1 cellular context compared by ENCODE assay signal in genomic region chr1:59317343-59317742, GRCh38.
TF ChIP-seq lines count a peak whose summit lies in the region.

No MANE protein-coding gene starts in this region.

TF ChIP-seq in HepG2, 621 proteins besides CTCF, POLR2A, EP300 and RAD21 (continued from another document and continues in another):
- no peak for TF ChIP-seq ZFP90 (CRISPR knock-in tag; IDR thresholded peaks at IDR 0.05; ENCODE audit: borderline replicate concordance)
- TF ChIP-seq RELA (CRISPR knock-in tag; IDR thresholded peaks at IDR 0.05): no peak
- no peak for TF ChIP-seq SP140L (CRISPR knock-in tag; IDR thresholded peaks at IDR 0.05; ENCODE audit: borderline replicate concordance)
- no peak for TF ChIP-seq ZNF143 (CRISPR knock-in tag; IDR thresholded peaks at IDR 0.05)
- TF ChIP-seq, protein P1, sequence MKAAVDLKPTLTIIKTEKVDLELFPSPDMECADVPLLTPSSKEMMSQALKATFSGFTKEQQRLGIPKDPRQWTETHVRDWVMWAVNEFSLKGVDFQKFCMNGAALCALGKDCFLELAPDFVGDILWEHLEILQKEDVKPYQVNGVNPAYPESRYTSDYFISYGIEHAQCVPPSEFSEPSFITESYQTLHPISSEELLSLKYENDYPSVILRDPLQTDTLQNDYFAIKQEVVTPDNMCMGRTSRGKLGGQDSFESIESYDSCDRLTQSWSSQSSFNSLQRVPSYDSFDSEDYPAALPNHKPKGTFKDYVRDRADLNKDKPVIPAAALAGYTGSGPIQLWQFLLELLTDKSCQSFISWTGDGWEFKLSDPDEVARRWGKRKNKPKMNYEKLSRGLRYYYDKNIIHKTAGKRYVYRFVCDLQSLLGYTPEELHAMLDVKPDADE (CRISPR knock-in tag; IDR thresholded peaks at IDR 0.05): no peak
- TF ChIP-seq GLI4 (CRISPR knock-in tag; IDR thresholded peaks at IDR 0.05; ENCODE audit: borderline replicate concordance): no peak
- TF ChIP-seq, protein P2, sequence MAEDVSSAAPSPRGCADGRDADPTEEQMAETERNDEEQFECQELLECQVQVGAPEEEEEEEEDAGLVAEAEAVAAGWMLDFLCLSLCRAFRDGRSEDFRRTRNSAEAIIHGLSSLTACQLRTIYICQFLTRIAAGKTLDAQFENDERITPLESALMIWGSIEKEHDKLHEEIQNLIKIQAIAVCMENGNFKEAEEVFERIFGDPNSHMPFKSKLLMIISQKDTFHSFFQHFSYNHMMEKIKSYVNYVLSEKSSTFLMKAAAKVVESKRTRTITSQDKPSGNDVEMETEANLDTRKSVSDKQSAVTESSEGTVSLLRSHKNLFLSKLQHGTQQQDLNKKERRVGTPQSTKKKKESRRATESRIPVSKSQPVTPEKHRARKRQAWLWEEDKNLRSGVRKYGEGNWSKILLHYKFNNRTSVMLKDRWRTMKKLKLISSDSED (CRISPR knock-in tag; IDR thresholded peaks at IDR 0.05): no peak
- no peak for TF ChIP-seq FOXA1 (IDR thresholded peaks at IDR 0.05)
- peak; percentile 42; the same call in 1 of the 2 replicates for TF ChIP-seq FOXA1 (CRISPR knock-in tag; IDR thresholded peaks at IDR 0.05)
- no peak for TF ChIP-seq ZBTB8A (CRISPR knock-in tag; IDR thresholded peaks at IDR 0.05; ENCODE audit: borderline replicate concordance, low read depth)
- no peak for TF ChIP-seq ZNF280B (CRISPR knock-in tag; IDR thresholded peaks at IDR 0.05; ENCODE audit: borderline replicate concordance)
- TF ChIP-seq ZBTB46 (CRISPR knock-in tag; IDR thresholded peaks at IDR 0.05; ENCODE audit: borderline replicate concordance): no peak
- 0 out of 2 replicates have a peak, but pooled peaks have one; percentile 31 for TF ChIP-seq PHF21A (CRISPR knock-in tag; IDR thresholded peaks at IDR 0.05)
- no peak for TF ChIP-seq NFKB2 (CRISPR knock-in tag; IDR thresholded peaks at IDR 0.05; ENCODE audit: borderline replicate concordance)
- peak; percentile 89 for TF ChIP-seq RARA (CRISPR knock-in tag; IDR thresholded peaks at IDR 0.05)
- no peak for TF ChIP-seq NR3C1 (CRISPR knock-in tag; IDR thresholded peaks at IDR 0.05)
- TF ChIP-seq, protein P3, sequence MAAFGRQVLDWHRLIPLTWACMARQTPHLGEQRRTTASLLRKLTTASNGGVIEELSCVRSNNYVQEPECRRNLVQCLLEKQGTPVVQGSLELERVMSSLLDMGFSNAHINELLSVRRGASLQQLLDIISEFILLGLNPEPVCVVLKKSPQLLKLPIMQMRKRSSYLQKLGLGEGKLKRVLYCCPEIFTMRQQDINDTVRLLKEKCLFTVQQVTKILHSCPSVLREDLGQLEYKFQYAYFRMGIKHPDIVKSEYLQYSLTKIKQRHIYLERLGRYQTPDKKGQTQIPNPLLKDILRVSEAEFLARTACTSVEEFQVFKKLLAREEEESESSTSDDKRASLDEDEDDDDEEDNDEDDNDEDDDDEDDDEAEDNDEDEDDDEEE (CRISPR knock-in tag; IDR thresholded peaks at IDR 0.05): no peak
- TF ChIP-seq ZBTB10 (CRISPR knock-in tag; IDR thresholded peaks at IDR 0.05; ENCODE audit: borderline replicate concordance): no peak
- TF ChIP-seq MBNL3 (CRISPR knock-in tag; conservative IDR thresholded peaks at IDR 0.05): no peak
- no peak for TF ChIP-seq GZF1 (CRISPR knock-in tag; IDR thresholded peaks at IDR 0.05)
- no peak for TF ChIP-seq ZBTB42 (CRISPR knock-in tag; IDR thresholded peaks at IDR 0.05)
- TF ChIP-seq RBFOX2 (IDR thresholded peaks at IDR 0.05; ENCODE audit: low read depth, low read length): no peak
- TF ChIP-seq HDAC1 (CRISPR knock-in tag; IDR thresholded peaks at IDR 0.05): peak; percentile 65
- TF ChIP-seq PAF1 (CRISPR knock-in tag; IDR thresholded peaks at IDR 0.05): no peak
- TF ChIP-seq REPIN1 (CRISPR knock-in tag; IDR thresholded peaks at IDR 0.05; ENCODE audit: borderline replicate concordance, low read depth): peak; percentile 54; the same call in 1 of the 2 replicates
- no peak for TF ChIP-seq ZNF468 (CRISPR knock-in tag; IDR thresholded peaks at IDR 0.05)
- TF ChIP-seq ZMAT3 (CRISPR knock-in tag; conservative IDR thresholded peaks at IDR 0.05): no peak
- TF ChIP-seq DNMT1 (CRISPR knock-in tag; IDR thresholded peaks at IDR 0.05): no peak
- 0 out of 2 replicates have a peak, but pooled peaks have one; percentile 22 for TF ChIP-seq FOXP4 (CRISPR knock-in tag; IDR thresholded peaks at IDR 0.05)
- no peak for TF ChIP-seq ZNF292 (CRISPR knock-in tag; IDR thresholded peaks at IDR 0.05; ENCODE audit: borderline replicate concordance, low read depth)
- peak; percentile 48; the same call in 1 of the 2 replicates for TF ChIP-seq NCOA2 (CRISPR knock-in tag; IDR thresholded peaks at IDR 0.05)
- TF ChIP-seq SSRP1 (CRISPR knock-in tag; IDR thresholded peaks at IDR 0.05): no peak
- no peak for TF ChIP-seq TRAFD1 (CRISPR knock-in tag; IDR thresholded peaks at IDR 0.05; ENCODE audit: borderline replicate concordance)
- TF ChIP-seq, protein P4, sequence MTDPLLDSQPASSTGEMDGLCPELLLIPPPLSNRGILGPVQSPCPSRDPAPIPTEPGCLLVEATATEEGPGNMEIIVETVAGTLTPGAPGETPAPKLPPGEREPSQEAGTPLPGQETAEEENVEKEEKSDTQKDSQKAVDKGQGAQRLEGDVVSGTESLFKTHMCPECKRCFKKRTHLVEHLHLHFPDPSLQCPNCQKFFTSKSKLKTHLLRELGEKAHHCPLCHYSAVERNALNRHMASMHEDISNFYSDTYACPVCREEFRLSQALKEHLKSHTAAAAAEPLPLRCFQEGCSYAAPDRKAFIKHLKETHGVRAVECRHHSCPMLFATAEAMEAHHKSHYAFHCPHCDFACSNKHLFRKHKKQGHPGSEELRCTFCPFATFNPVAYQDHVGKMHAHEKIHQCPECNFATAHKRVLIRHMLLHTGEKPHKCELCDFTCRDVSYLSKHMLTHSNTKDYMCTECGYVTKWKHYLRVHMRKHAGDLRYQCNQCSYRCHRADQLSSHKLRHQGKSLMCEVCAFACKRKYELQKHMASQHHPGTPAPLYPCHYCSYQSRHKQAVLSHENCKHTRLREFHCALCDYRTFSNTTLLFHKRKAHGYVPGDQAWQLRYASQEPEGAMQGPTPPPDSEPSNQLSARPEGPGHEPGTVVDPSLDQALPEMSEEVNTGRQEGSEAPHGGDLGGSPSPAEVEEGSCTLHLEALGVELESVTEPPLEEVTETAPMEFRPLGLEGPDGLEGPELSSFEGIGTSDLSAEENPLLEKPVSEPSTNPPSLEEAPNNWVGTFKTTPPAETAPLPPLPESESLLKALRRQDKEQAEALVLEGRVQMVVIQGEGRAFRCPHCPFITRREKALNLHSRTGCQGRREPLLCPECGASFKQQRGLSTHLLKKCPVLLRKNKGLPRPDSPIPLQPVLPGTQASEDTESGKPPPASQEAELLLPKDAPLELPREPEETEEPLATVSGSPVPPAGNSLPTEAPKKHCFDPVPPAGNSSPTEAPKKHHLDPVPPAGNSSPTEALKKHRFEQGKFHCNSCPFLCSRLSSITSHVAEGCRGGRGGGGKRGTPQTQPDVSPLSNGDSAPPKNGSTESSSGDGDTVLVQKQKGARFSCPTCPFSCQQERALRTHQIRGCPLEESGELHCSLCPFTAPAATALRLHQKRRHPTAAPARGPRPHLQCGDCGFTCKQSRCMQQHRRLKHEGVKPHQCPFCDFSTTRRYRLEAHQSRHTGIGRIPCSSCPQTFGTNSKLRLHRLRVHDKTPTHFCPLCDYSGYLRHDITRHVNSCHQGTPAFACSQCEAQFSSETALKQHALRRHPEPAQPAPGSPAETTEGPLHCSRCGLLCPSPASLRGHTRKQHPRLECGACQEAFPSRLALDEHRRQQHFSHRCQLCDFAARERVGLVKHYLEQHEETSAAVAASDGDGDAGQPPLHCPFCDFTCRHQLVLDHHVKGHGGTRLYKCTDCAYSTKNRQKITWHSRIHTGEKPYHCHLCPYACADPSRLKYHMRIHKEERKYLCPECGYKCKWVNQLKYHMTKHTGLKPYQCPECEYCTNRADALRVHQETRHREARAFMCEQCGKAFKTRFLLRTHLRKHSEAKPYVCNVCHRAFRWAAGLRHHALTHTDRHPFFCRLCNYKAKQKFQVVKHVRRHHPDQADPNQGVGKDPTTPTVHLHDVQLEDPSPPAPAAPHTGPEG (CRISPR knock-in tag; IDR thresholded peaks at IDR 0.05): no peak
- TF ChIP-seq FOSL2 (CRISPR knock-in tag; IDR thresholded peaks at IDR 0.05): no peak
- TF ChIP-seq ZNF644 (CRISPR knock-in tag; IDR thresholded peaks at IDR 0.05; ENCODE audit: low read depth): no peak
- peak; percentile 51; the same call in 1 of the 2 replicates for TF ChIP-seq BCL6 (CRISPR knock-in tag; IDR thresholded peaks at IDR 0.05)
- no peak for TF ChIP-seq SP5 (CRISPR knock-in tag; IDR thresholded peaks at IDR 0.05; ENCODE audit: borderline replicate concordance, low read depth)
